In genomic region chr12:24890048-24890447, GRCh38 we compare ENCODE assay signal across 30 cellular contexts.
"Had no signal": no experiment of that assay in that cellular context is flagged by ENCODE, and none has a peak within 500 bp of the region (broad histone marks: within the 10 kb centered on the region; RNA-seq: fewer than 3 reads in every experiment).

No MANE protein-coding gene starts in this region.

- H3K4me1 Mint-ChIP-seq: naive thymus-derived CD4-positive, alpha-beta T cell; natural killer cell; stimulated activated naive CD8-positive, alpha-beta T cell treated with anti-CD3 and anti-CD28 coated beads, Interleukin-15, amount 100 ng/mL, for 72 hours had no signal

- H3K27ac ChIP-seq: neutrophil, ovary, parathyroid adenoma, psoas muscle, right lobe of liver, sigmoid colon, suprapubic skin, testis, tibial artery, transverse colon, upper lobe of left lung, vagina had no signal

- ATAC-seq: naive thymus-derived CD4-positive, alpha-beta T cell; natural killer cell; psoas muscle; right lobe of liver; stimulated activated memory B cell treated with anti-CD40 and anti-IgM and Interleukin-4, amounts not matched to agents 10 μg/mL and 1 μg/mL and 100 μg/mL, for 72 hours; stimulated activated naive CD8-positive, alpha-beta T cell treated with anti-CD3 and anti-CD28 coated beads, Interleukin-15, amount 100 ng/mL, for 72 hours; stimulated activated naive CD8-positive, alpha-beta T cell treated with anti-CD3 and anti-CD28 coated beads, Interleukin-15, Interleukin-2, amounts not matched to agents 100 U/mL and 50 U/mL, for 24 hours had no signal

- H3K27ac Mint-ChIP-seq: natural killer cell; nephron; progenitor cell of endocrine pancreas; stimulated activated memory B cell treated with anti-CD40 and anti-IgM and Interleukin-4, amounts not matched to agents 10 μg/mL and 1 μg/mL and 100 μg/mL, for 72 hours; stimulated activated naive CD8-positive, alpha-beta T cell treated with anti-CD3 and anti-CD28 coated beads, Interleukin-15, amount 100 ng/mL, for 72 hours had no signal

- H2AFZ ChIP-seq: parathyroid adenoma had no signal

- H3K4me3 ChIP-seq: ovary, psoas muscle, right lobe of liver, sigmoid colon, suprapubic skin, testis, tibial artery, transverse colon, upper lobe of left lung, vagina had no signal

- H3K9me3 Mint-ChIP-seq: natural killer cell; nephron; stimulated activated memory B cell treated with anti-CD40 and anti-IgM and Interleukin-4, amounts not matched to agents 10 μg/mL and 1 μg/mL and 100 μg/mL, for 72 hours had no signal

- H3K27me3 ChIP-seq: neutrophil, ovary, right lobe of liver, sigmoid colon, suprapubic skin, testis, tibial artery, transverse colon, upper lobe of left lung, vagina had no signal

- H3K27me3 Mint-ChIP-seq: stimulated activated memory B cell treated with anti-CD40 and anti-IgM and Interleukin-4, amounts not matched to agents 10 μg/mL and 1 μg/mL and 100 μg/mL, for 72 hours; stimulated activated naive CD8-positive, alpha-beta T cell treated with anti-CD3 and anti-CD28 coated beads, Interleukin-15, amount 100 ng/mL, for 72 hours had no signal

- H3K79me2 ChIP-seq: parathyroid adenoma had no signal

- H3K4me3 Mint-ChIP-seq: naive thymus-derived CD4-positive, alpha-beta T cell; natural killer cell; nephron; stimulated activated memory B cell treated with anti-CD40 and anti-IgM and Interleukin-4, amounts not matched to agents 10 μg/mL and 1 μg/mL and 100 μg/mL, for 72 hours; stimulated activated naive CD8-positive, alpha-beta T cell treated with anti-CD3 and anti-CD28 coated beads, Interleukin-15, amount 100 ng/mL, for 72 hours had no signal

- DNase-seq: naive thymus-derived CD4-positive, alpha-beta T cell; natural killer cell; nucleus accumbens; ovary; posterior cingulate gyrus; psoas muscle; right cardiac atrium; right lobe of liver; sigmoid colon; small intestine; stimulated activated CD4-positive, alpha-beta T cell treated with anti-CD3 and anti-CD28 coated beads, Interleukin-15, amount 100 ng/mL, for 24 hours; stimulated activated CD4-positive, alpha-beta T cell treated with anti-CD3 and anti-CD28 coated beads, Interleukin-2, amount 100 ng/mL, for 24 hours; stimulated activated CD4-positive, alpha-beta T cell treated with anti-CD3 and anti-CD28 coated beads, Interleukin-2, amount 100 ng/mL, for 48 hours; stimulated activated CD4-positive, alpha-beta T cell treated with anti-CD3 and anti-CD28 coated beads, Interleukin-4, amount 100 ng/mL, for 4 hours; stimulated activated CD8-positive, alpha-beta memory T cell treated with anti-CD3 and anti-CD28 coated beads, Interleukin-4, amount 100 ng/mL, for 48 hours; stimulated activated naive CD4-positive, alpha-beta T cell; stimulated activated naive CD8-positive, alpha-beta T cell treated with anti-CD3 and anti-CD28 coated beads, Interleukin-15, amount 100 ng/mL, for 72 hours; stimulated activated naive CD8-positive, alpha-beta T cell treated with anti-CD3 and anti-CD28 coated beads, Interleukin-15, Interleukin-2, amounts not matched to agents 100 U/mL and 50 U/mL, for 24 hours; substantia nigra; testis; tibial artery; transverse colon; upper lobe of left lung had no signal

- H3K4me1 ChIP-seq: parathyroid adenoma, psoas muscle, right lobe of liver, sigmoid colon, suprapubic skin, testis, transverse colon, vagina had no signal

- H3K36me3 Mint-ChIP-seq: naive thymus-derived CD4-positive, alpha-beta T cell; natural killer cell; stimulated activated memory B cell treated with anti-CD40 and anti-IgM and Interleukin-4, amounts not matched to agents 10 μg/mL and 1 μg/mL and 100 μg/mL, for 72 hours had no signal

- H3K9me3 ChIP-seq: neutrophil, ovary, psoas muscle, right lobe of liver, sigmoid colon, suprapubic skin, testis, tibial artery, transverse colon, upper lobe of left lung, vagina had no signal

- H3K36me3 ChIP-seq: neutrophil, ovary, right lobe of liver, sigmoid colon, suprapubic skin, tibial artery, transverse colon, upper lobe of left lung, vagina had no signal
